In the genomic region with DNA sequence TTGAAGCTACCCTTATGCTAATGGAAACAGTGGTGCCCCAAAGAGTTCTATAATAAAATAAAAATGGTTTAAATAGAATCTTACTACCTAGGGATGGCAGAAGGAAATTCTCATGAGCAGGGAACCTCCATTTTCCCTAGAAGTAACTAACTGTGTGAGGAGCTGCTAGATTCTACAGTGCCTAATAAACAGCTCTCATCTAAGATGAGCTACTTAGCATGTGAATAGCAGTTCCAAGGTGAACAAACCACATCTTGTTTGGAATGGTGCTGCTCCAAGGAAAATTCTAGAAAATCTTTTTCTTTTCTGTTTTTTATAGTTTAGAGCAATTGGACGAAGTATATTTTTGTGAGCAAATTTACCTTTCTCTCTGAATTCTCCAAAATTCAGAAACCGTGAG, we compare ENCODE assay signal across 1 cellular context.
TF ChIP-seq lines count a peak whose summit lies in the region.

No MANE protein-coding gene starts in this region.

TF ChIP-seq in WTC11, 78 proteins besides CTCF, POLR2A, EP300 and RAD21 (continued from another document):
- TF ChIP-seq, protein P1, sequence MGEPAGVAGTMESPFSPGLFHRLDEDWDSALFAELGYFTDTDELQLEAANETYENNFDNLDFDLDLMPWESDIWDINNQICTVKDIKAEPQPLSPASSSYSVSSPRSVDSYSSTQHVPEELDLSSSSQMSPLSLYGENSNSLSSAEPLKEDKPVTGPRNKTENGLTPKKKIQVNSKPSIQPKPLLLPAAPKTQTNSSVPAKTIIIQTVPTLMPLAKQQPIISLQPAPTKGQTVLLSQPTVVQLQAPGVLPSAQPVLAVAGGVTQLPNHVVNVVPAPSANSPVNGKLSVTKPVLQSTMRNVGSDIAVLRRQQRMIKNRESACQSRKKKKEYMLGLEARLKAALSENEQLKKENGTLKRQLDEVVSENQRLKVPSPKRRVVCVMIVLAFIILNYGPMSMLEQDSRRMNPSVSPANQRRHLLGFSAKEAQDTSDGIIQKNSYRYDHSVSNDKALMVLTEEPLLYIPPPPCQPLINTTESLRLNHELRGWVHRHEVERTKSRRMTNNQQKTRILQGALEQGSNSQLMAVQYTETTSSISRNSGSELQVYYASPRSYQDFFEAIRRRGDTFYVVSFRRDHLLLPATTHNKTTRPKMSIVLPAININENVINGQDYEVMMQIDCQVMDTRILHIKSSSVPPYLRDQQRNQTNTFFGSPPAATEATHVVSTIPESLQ (CRISPR knock-in tag; IDR thresholded peaks at IDR 0.05) = no peak
- TF ChIP-seq ZNF671 (CRISPR knock-in tag; IDR thresholded peaks at IDR 0.05) (no peak), ZNF219 (CRISPR knock-in tag; IDR thresholded peaks at IDR 0.05; ENCODE audit: borderline replicate concordance) (no peak)
- TF ChIP-seq, protein P2, sequence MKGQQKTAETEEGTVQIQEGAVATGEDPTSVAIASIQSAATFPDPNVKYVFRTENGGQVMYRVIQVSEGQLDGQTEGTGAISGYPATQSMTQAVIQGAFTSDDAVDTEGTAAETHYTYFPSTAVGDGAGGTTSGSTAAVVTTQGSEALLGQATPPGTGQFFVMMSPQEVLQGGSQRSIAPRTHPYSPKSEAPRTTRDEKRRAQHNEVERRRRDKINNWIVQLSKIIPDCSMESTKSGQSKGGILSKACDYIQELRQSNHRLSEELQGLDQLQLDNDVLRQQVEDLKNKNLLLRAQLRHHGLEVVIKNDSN (CRISPR knock-in tag; IDR thresholded peaks at IDR 0.05) = no peak
- TF ChIP-seq, protein P3, sequence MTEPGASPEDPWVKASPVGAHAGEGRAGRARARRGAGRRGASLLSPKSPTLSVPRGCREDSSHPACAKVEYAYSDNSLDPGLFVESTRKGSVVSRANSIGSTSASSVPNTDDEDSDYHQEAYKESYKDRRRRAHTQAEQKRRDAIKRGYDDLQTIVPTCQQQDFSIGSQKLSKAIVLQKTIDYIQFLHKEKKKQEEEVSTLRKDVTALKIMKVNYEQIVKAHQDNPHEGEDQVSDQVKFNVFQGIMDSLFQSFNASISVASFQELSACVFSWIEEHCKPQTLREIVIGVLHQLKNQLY (CRISPR knock-in tag; IDR thresholded peaks at IDR 0.05) = no peak
- TF ChIP-seq, protein P4, sequence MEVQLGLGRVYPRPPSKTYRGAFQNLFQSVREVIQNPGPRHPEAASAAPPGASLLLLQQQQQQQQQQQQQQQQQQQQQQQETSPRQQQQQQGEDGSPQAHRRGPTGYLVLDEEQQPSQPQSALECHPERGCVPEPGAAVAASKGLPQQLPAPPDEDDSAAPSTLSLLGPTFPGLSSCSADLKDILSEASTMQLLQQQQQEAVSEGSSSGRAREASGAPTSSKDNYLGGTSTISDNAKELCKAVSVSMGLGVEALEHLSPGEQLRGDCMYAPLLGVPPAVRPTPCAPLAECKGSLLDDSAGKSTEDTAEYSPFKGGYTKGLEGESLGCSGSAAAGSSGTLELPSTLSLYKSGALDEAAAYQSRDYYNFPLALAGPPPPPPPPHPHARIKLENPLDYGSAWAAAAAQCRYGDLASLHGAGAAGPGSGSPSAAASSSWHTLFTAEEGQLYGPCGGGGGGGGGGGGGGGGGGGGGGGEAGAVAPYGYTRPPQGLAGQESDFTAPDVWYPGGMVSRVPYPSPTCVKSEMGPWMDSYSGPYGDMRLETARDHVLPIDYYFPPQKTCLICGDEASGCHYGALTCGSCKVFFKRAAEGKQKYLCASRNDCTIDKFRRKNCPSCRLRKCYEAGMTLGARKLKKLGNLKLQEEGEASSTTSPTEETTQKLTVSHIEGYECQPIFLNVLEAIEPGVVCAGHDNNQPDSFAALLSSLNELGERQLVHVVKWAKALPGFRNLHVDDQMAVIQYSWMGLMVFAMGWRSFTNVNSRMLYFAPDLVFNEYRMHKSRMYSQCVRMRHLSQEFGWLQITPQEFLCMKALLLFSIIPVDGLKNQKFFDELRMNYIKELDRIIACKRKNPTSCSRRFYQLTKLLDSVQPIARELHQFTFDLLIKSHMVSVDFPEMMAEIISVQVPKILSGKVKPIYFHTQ (CRISPR knock-in tag; IDR thresholded peaks at IDR 0.05) = no peak
